Comparison of ENCODE assay signal across 8 cellular contexts in the genomic region with DNA sequence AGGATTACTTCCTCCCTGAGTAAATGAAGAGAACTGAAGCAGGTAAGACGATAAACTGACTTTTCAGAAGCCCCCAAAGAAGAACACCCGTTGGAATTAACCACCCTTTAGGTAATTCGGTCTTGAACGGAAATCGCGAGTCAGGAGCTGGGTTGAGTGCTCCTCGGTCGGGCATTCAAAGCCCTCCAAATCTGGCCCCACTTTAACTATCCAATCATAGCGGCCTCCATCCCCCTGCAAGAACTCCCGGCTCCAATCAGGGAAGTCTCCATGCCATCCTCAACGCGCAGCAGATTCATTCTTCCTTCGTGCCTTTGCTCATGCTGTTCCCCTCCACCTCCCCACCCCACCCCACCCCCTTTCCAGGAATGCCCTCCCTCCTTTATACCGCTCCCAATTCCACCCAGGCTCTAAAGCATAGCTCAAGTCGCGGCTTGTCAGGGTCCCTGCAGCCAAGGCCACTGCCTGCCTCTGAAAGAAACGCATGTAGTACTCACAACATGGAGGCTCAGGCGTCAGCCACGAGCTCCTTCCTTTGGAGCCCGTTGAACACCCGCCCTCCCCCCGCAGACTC. TPM values are rescaled to one million over a fixed set of nuclear protein-coding genes. Genes with fewer than 3 reads are reported as not detected.
DNase-seq lines count a peak whose midpoint lies in the region; ATAC-seq and TF ChIP-seq lines count a peak whose summit lies in the region.

No MANE protein-coding gene starts in this region.

- POLR2A ChIA-PET in activated CD8-positive, alpha-beta T cell treated with anti-CD3 and anti-CD28 coated beads for 36 hours (lab: Charles Lee) = interaction anchor here (0.9 to 2.2 kb wide), 3 partner anchors 8 to 99 kb away, joined by 3 to 7 read pairs (median 4); no protein-coding TSS in a partner anchor

- H3K27ac ChIP-seq in endodermal cell (ENCODE audit: low read depth, low read length) (peak overlapping the region; percentile 93), mesenchymal stem cell (ENCODE audit: low read length, poor library complexity, severe bottlenecking) (peak overlapping the region; percentile 94)

- H3K36me3 Mint-ChIP-seq in activated CD8-positive, alpha-beta T cell treated with anti-CD3 and anti-CD28 coated beads for 36 hours (ENCODE audit: low read depth) = peaks cover 13% of the 10 kb centered on the region
- peaks cover 4% of the 10 kb centered on the region for H3K36me3 Mint-ChIP-seq in endodermal cell (ENCODE audit: low read depth)

- H2AFZ ChIP-seq in mesenchymal stem cell (ENCODE audit: low read depth, low read length) = peak overlapping the region; percentile 51

- peaks cover 6% of the 10 kb centered on the region for H3K79me1 ChIP-seq in mesenchymal stem cell (replicated peaks; ENCODE audit: low read length, poor library complexity, severe bottlenecking)

- intact Hi-C loops in activated CD8-positive, alpha-beta T cell treated with anti-CD3 and anti-CD28 coated beads for 36 hours (cut with micrococcal nuclease) = no loop called here

- H3K4ac ChIP-seq in mesenchymal stem cell (ENCODE audit: low read depth in 1 of 2, low read length in 2 of 2) = peak overlapping the region in 1 of 2 experiments; percentile 94

- 4 to 9% methylated on average over 16 to 22 of the region's 22 CpGs for WGBS in endodermal cell (ENCODE audit: insufficient coverage in 1 of 2, insufficient read length in 1 of 2), 2 experiments
- 2% methylated on average over 20 of the region's 22 CpGs for WGBS in mesenchymal stem cell

- peaks cover 2% of the 10 kb centered on the region for H3K4me1 ChIP-seq in endodermal cell (ENCODE audit: control insufficient read depth, insufficient read depth, low read length)
- peaks cover 9% of the 10 kb centered on the region for H3K4me1 ChIP-seq in mesenchymal stem cell (ENCODE audit: control insufficient read depth, insufficient read depth, low read depth, low read length)

- H2BK15ac ChIP-seq in mesenchymal stem cell (ENCODE audit: low read depth, poor library complexity, severe bottlenecking) = no peak overlapping the region

- peak overlapping the region; percentile 81 for H3K4me2 ChIP-seq in mesenchymal stem cell (ENCODE audit: low read length, poor library complexity, severe bottlenecking)

- peak overlapping the region in 1 of 2 experiments; percentile 19 for H2BK12ac ChIP-seq in mesenchymal stem cell (ENCODE audit: low read length in 2 of 2)

- TF ChIP-seq CTCF in AG10803 (conservative IDR thresholded peaks at IDR 0.05; ENCODE audit: low read length) = no peak
- TF ChIP-seq CTCF in GM20000 (IDR thresholded peaks at IDR 0.05; ENCODE audit: extremely low read depth, missing control alignments) = no peak
- no peak for TF ChIP-seq CTCF in activated CD8-positive, alpha-beta T cell treated with anti-CD3 and anti-CD28 coated beads for 36 hours (IDR thresholded peaks at IDR 0.05)
- no peak for TF ChIP-seq CTCF in endodermal cell (conservative IDR thresholded peaks at IDR 0.05)

- H3K9me3 Mint-ChIP-seq in activated CD8-positive, alpha-beta T cell treated with anti-CD3 and anti-CD28 coated beads for 36 hours = no peaks in the 10 kb centered on the region
- no peaks in the 10 kb centered on the region for H3K9me3 Mint-ChIP-seq in endodermal cell

- no peak overlapping the region for H2BK5ac ChIP-seq in mesenchymal stem cell (ENCODE audit: low read depth, low read length, poor library complexity, severe bottlenecking)

- H3K36me3 ChIP-seq in endodermal cell (ENCODE audit: control insufficient read depth, insufficient read depth, low read length) (no peaks in the 10 kb centered on the region), mesenchymal stem cell (ENCODE audit: control insufficient read depth in 1 of 2, insufficient read depth in 2 of 2, low read depth in 1 of 2, low read length in 2 of 2) (no peaks in the 10 kb centered on the region)

- H3K14ac ChIP-seq in mesenchymal stem cell (ENCODE audit: low read length in 2 of 2) = no peak overlapping the region

- H3K9me3 ChIP-seq in endodermal cell (ENCODE audit: control insufficient read depth, low read length) (no peaks in the 10 kb centered on the region), mesenchymal stem cell (ENCODE audit: control insufficient read depth, low read length) (no peaks in the 10 kb centered on the region)

- H3K27me3 Mint-ChIP-seq in activated CD8-positive, alpha-beta T cell treated with anti-CD3 and anti-CD28 coated beads for 36 hours = no peaks in the 10 kb centered on the region
- peaks cover 35% of the 10 kb centered on the region for H3K27me3 Mint-ChIP-seq in endodermal cell (ENCODE audit: insufficient read depth)

- peak overlapping the region; percentile 72 for H4K8ac ChIP-seq in mesenchymal stem cell (ENCODE audit: low read length)

- H3K18ac ChIP-seq in mesenchymal stem cell (ENCODE audit: low read depth in 1 of 2, low read length in 2 of 2) = peak overlapping the region; percentile 88 to 96

- H3K4me3 ChIP-seq in AG10803 (ENCODE audit: low read length) (peak overlapping the region; percentile 74), endodermal cell (ENCODE audit: low read length) (peak overlapping the region; percentile 84), mesenchymal stem cell (ENCODE audit: insufficient read depth in 1 of 2, low read depth in 1 of 2, low read length in 2 of 2) (peak overlapping the region; percentile 88 to 93)

- H2AK5ac ChIP-seq in mesenchymal stem cell (ENCODE audit: low read length, severe bottlenecking) = no peak overlapping the region

- peak overlapping the region; percentile 92 for H3K4me3 Mint-ChIP-seq in activated CD8-positive, alpha-beta T cell treated with anti-CD3 and anti-CD28 coated beads for 36 hours
- H3K4me3 Mint-ChIP-seq in endodermal cell = peak overlapping the region; percentile 87

- H3K4me1 Mint-ChIP-seq in activated CD8-positive, alpha-beta T cell treated with anti-CD3 and anti-CD28 coated beads for 36 hours (ENCODE audit: low read depth) = peaks cover 27% of the 10 kb centered on the region
- peaks cover 31% of the 10 kb centered on the region for H3K4me1 Mint-ChIP-seq in endodermal cell

- H2BK120ac ChIP-seq in mesenchymal stem cell (ENCODE audit: low read depth, low read length) = no peak overlapping the region

- no peak overlapping the region for H4K91ac ChIP-seq in mesenchymal stem cell (ENCODE audit: low read length)

- DNase-seq in AG10803 (ENCODE audit: low read depth) (peak; percentile 66), GM20000 (ENCODE audit: low spot score) (peak; percentile 68), NCI-H460 (ENCODE audit: extremely low read depth, low read depth) (peak; percentile 32), endodermal cell (peak; percentile 92), mesenchymal stem cell (peak; percentile 77)
- peak; percentile 60 for DNase-seq in activated CD8-positive, alpha-beta T cell treated with anti-CD3 and anti-CD28 coated beads for 36 hours
- DNase-seq in stimulated activated naive CD4-positive, alpha-beta T cell treated with Interleukin-2 at 50 U/mL for 16 hours (lab: John Stamatoyannopoulos, UW) = peak; percentile 1

- no peak overlapping the region for H3K23ac ChIP-seq in mesenchymal stem cell (ENCODE audit: low read length in 2 of 2)

- CTCF ChIA-PET in activated CD8-positive, alpha-beta T cell treated with anti-CD3 and anti-CD28 coated beads for 36 hours (lab: Charles Lee) = interaction anchor here (0.9 to 2.4 kb wide), 9 partner anchors 20 to 251 kb away, joined by 4 to 18 read pairs (median 6); a partner anchor contains a TSS

- H3K27me3 ChIP-seq in endodermal cell (ENCODE audit: control insufficient read depth, insufficient read depth, low read length, poor library complexity, severe bottlenecking) = peaks cover 29% of the 10 kb centered on the region
- no peaks in the 10 kb centered on the region for H3K27me3 ChIP-seq in mesenchymal stem cell (ENCODE audit: control insufficient read depth in 1 of 2, insufficient read depth in 1 of 2, low read length in 2 of 2)

- H3K27ac Mint-ChIP-seq in activated CD8-positive, alpha-beta T cell treated with anti-CD3 and anti-CD28 coated beads for 36 hours = peak overlapping the region; percentile 89
- peak overlapping the region; percentile 94 for H3K27ac Mint-ChIP-seq in endodermal cell

- H3K9ac ChIP-seq in endodermal cell (ENCODE audit: extremely low read depth, low read length, poor library complexity, severe bottlenecking) (no peak overlapping the region), mesenchymal stem cell (ENCODE audit: low read length) (peak overlapping the region; percentile 91)

- ATAC-seq in activated CD8-positive, alpha-beta T cell treated with anti-CD3 and anti-CD28 coated beads for 36 hours = peak; percentile 40
- no peak for ATAC-seq in GM18498 (IDR thresholded peaks at IDR 0.05; ENCODE audit: unreplicated experiment)

RNA-seq across cellular contexts. Expression of a gene that starts 0.6 kb away (rescaled TPM):
- total RNA-seq in NCI-H460 (2014; rRNA removed; shearing (Covaris generic)) = 5.7 and 6.4 TPM in 2 replicates
- 5.4 and 7.0 TPM in 2 replicates for polyA plus RNA-seq in NCI-H460 (2014; cell fraction: nucleus; rRNA removed)
- total RNA-seq in activated CD8-positive, alpha-beta T cell treated with anti-CD3 and anti-CD28 coated beads for 36 hours = 10 to 100 TPM; 29.4 to 30.5 TPM
- total RNA-seq in endodermal cell = 10 to 100 TPM; 19.3 to 25.3 TPM
- 31.3 TPM for polyA plus RNA-seq in endodermal cell (2013, experiment 1 of 2)
- 32.4 TPM for polyA plus RNA-seq in endodermal cell (2013, experiment 2 of 2)
- polyA plus RNA-seq in mesenchymal stem cell (2013, experiment 1 of 2) = 15.0 TPM
- 14.7 TPM for polyA plus RNA-seq in mesenchymal stem cell (2013, experiment 2 of 2)

Comparison
In these comparisons a context has a peak if more than half of its experiments do, and no peak if none do; other contexts are left out.
1. DNase-seq: peak in every context shown above with its lines; median percentile 92 in endodermal cell; 77 in mesenchymal stem cell; 68 in GM20000; 66 in AG10803; 60 in activated CD8-positive, alpha-beta T cell treated with anti-CD3 and anti-CD28 coated beads for 36 hours; 32 in NCI-H460; 1 in stimulated activated naive CD4-positive, alpha-beta T cell treated with Interleukin-2 at 50 U/mL for 16 hours.